Comparison of ENCODE assay signal across 8 cellular contexts in genomic region chr14:31026395-31027096, GRCh38. TPM values are rescaled to one million over a fixed set of nuclear protein-coding genes. Genes with fewer than 3 reads are reported as not detected.
DNase-seq lines count a peak whose midpoint lies in the region; ATAC-seq and TF ChIP-seq lines count a peak whose summit lies in the region.

No MANE protein-coding gene starts in this region.

- H2BK120ac ChIP-seq in IMR-90 (ENCODE audit: low read depth, low read length) = peak overlapping the region; percentile 78

- H3K9me3 ChIP-seq in IMR-90 (ENCODE audit: control insufficient read depth, insufficient read depth, low read length) (no peaks in the 10 kb centered on the region), OCI-LY7 (ENCODE audit: low read length) (no peaks in the 10 kb centered on the region)

- peak overlapping the region; percentile 47; the same call in 1 of the 2 replicates for H3K23ac ChIP-seq in IMR-90 (ENCODE audit: low read depth, low read length)

- H3K4ac ChIP-seq in IMR-90 (ENCODE audit: low read depth, low read length) = peak overlapping the region; percentile 99

- H3K79me2 ChIP-seq in OCI-LY7 (ENCODE audit: insufficient read depth, low read depth, low read length) = peaks cover 54% of the 10 kb centered on the region

- in situ Hi-C loops in IMR-90 (cut with MboI; ENCODE audit: low sequenced_read_pairs) = no loop called here

- H2AK5ac ChIP-seq in IMR-90 (ENCODE audit: low read depth, low read length) = no peak overlapping the region

- H3K27me3 ChIP-seq in IMR-90 (ENCODE audit: control insufficient read depth, insufficient read depth, low read length) = no peaks in the 10 kb centered on the region

- no peaks in the 10 kb centered on the region for H3K9me1 ChIP-seq in IMR-90 (ENCODE audit: insufficient read depth, low read length)

- H4K91ac ChIP-seq in IMR-90 (ENCODE audit: insufficient read depth, low read depth, low read length) = peak overlapping the region; percentile 67

- POLR2A ChIA-PET in IMR-90 (lab: Charles Lee; ENCODE audit: unreplicated experiment) (interaction anchor here (0.5 to 0.9 kb wide), 7 partner anchors 12 to 271 kb away, joined by 3 to 10 read pairs (median 3); no protein-coding TSS in a partner anchor), OCI-LY7 (lab: Charles Lee) (interaction anchor here (0.6 to 2.0 kb wide), 16 partner anchors 12 to 394 kb away, joined by 3 to 11 read pairs (median 4); partner anchors contain the start of gene HEATR5A)

- peak overlapping the region; percentile 97 for H3K4me3 ChIP-seq in IMR-90 (ENCODE audit: insufficient read depth, low read depth, low read length)
- H3K4me3 ChIP-seq in OCI-LY7 (ENCODE audit: low read depth, low read length, poor library complexity, severe bottlenecking) = peak overlapping the region; percentile 98
- H3K4me3 ChIP-seq in epithelial cell of proximal tubule (ENCODE audit: low read depth, low read length) = peak overlapping the region; percentile 79

- H3K9ac ChIP-seq in IMR-90 (ENCODE audit: low read depth, low read length) = peak overlapping the region; percentile 99

- DNase-seq in DMS114 treated with DMSO at 0.1 percent for 48 hours (lab: John Stamatoyannopoulos, UW; ENCODE audit: unreplicated experiment) (peak; percentile 88), IMR-90 (peak; percentile 97), OCI-LY7 (ENCODE audit: low spot score) (peak; percentile 95), activated T-cell treated with anti-CD3 and anti-CD28 coated beads for 48 hours (ENCODE audit: low read depth) (peak; percentile 88), epithelial cell of proximal tubule (ENCODE audit: low read depth) (peak; percentile 98), mucosa of gallbladder (ENCODE audit: low spot score) (peak; percentile 97)
- DNase-seq in stimulated activated CD8-positive, alpha-beta memory T cell treated with anti-CD3 and anti-CD28 coated beads, Interleukin-4, amount 100 ng/mL, for 24 hours (ENCODE audit: low read depth) = peak; percentile 88

- peak overlapping the region; percentile 19 for H4K5ac ChIP-seq in IMR-90 (ENCODE audit: low read depth, low read length)

- ATAC-seq in GM21529 (IDR thresholded peaks at IDR 0.05; ENCODE audit: unreplicated experiment) (peak; percentile 88), IMR-90 (ENCODE audit: low read depth) (peak; percentile 96)

- H3K14ac ChIP-seq in IMR-90 (replicated peaks; ENCODE audit: low read depth, low read length) = peak overlapping the region; percentile 88

- WGBS in IMR-90 (ENCODE audit: extremely low coverage in 2 of 2, insufficient read length in 1 of 2), 2 experiments = 0% methylated on average over 27 of the region's 48 CpGs; no CpG with 5 or more reads in 1 of the 2 experiments

- TF ChIP-seq RAD21 in IMR-90 (IDR thresholded peaks at IDR 0.05; ENCODE audit: low read length) = peak; percentile 10; the same call in 1 of the 2 replicates

- TF ChIP-seq POLR2A in IMR-90 (IDR thresholded peaks at IDR 0.05; ENCODE audit: low read depth, low read length) = peak; percentile 67

- H3K36me3 ChIP-seq in IMR-90 (ENCODE audit: control insufficient read depth, insufficient read depth, low read length) (no peaks in the 10 kb centered on the region), OCI-LY7 (ENCODE audit: insufficient read depth, low read length) (peaks cover 16% of the 10 kb centered on the region)

- H3K4me1 ChIP-seq in IMR-90 (ENCODE audit: control insufficient read depth, insufficient read depth, low read length) = no peaks in the 10 kb centered on the region
- peaks cover 25% of the 10 kb centered on the region for H3K4me1 ChIP-seq in OCI-LY7 (ENCODE audit: insufficient read depth, low read length, poor library complexity, severe bottlenecking)

- peak overlapping the region; percentile 15; the same call in 1 of the 3 replicates for H2BK15ac ChIP-seq in IMR-90 (ENCODE audit: low read depth, low read length)

- no peak for TF ChIP-seq CTCF in IMR-90 (conservative IDR thresholded peaks at IDR 0.05; ENCODE audit: low read depth, low read length)
- no peak for TF ChIP-seq CTCF in OCI-LY7 (conservative IDR thresholded peaks at IDR 0.05; ENCODE audit: low read length)
- no peak for TF ChIP-seq CTCF in epithelial cell of proximal tubule (conservative IDR thresholded peaks at IDR 0.05; ENCODE audit: low read depth, low read length)

- peak overlapping the region; percentile 48 for H3K4me2 ChIP-seq in IMR-90 (ENCODE audit: low read depth, low read length)
- H3K4me2 ChIP-seq in OCI-LY7 (ENCODE audit: low read length) = peak overlapping the region; percentile 100

- BruUV-seq in IMR-90 (replicated peaks; lab: Mats Ljungman, UMichigan) = no TSS peak
- BruUV-seq in OCI-LY7 (replicated peaks; lab: Mats Ljungman, UMichigan) = no TSS peak

- dilution Hi-C loops in IMR-90 (cut with HindIII; ENCODE audit: low sequenced_read_pairs, unreplicated experiment) = no loop called here

- peaks cover 11 to 39% of the 10 kb centered on the region in 2 experiments; a peak in 3 of 4 replicates for H3K79me1 ChIP-seq in IMR-90 (ENCODE audit: low read depth in 1 of 2, low read length in 2 of 2)

- peaks cover 27% of the 10 kb centered on the region; the same call in 1 of the 2 replicates for H4K20me1 ChIP-seq in IMR-90 (ENCODE audit: insufficient read depth, low read length)
- peaks cover 27% of the 10 kb centered on the region for H4K20me1 ChIP-seq in OCI-LY7 (ENCODE audit: insufficient read depth, low read length)

- peak overlapping the region; percentile 12; the same call in 1 of the 2 replicates for H2BK20ac ChIP-seq in IMR-90 (ENCODE audit: low read depth, low read length)

- H3K9me2 ChIP-seq in OCI-LY7 (ENCODE audit: insufficient read depth, low read length) = no peaks in the 10 kb centered on the region

- peak overlapping the region; percentile 17 for H3K18ac ChIP-seq in IMR-90 (ENCODE audit: low read depth, low read length)

- H4K8ac ChIP-seq in IMR-90 (ENCODE audit: low read depth in 2 of 2, low read length in 2 of 2) = peak overlapping the region; percentile 13 to 90

- intact Hi-C loops in IMR-90 (cut with micrococcal nuclease) = loop anchor here (2.0 kb wide), 2 partner anchors 32 to 64 kb away; no protein-coding TSS in a partner anchor
- intact Hi-C loops in OCI-LY7 (cut with micrococcal nuclease; ENCODE audit: unreplicated experiment) = loop anchor here (2.0 to 5.0 kb wide), 3 partner anchors 46 to 181 kb away; partner anchors contain the start of gene HECTD1

- CTCF ChIA-PET in IMR-90 (lab: Yijun Ruan, JAX) (interaction anchor here (0.5 to 0.6 kb wide), 2 partner anchors 80 to 300 kb away, joined by 3 to 4 read pairs; no protein-coding TSS in a partner anchor), OCI-LY7 (lab: Charles Lee; ENCODE audit: unreplicated experiment) (interaction anchor here (1.3 kb wide), 1 partner anchor 182 kb away, joined by 3 read pairs; no protein-coding TSS in a partner anchor)

- peak overlapping the region; percentile 80 for H2AK9ac ChIP-seq in IMR-90 (replicated peaks; ENCODE audit: low read depth, low read length, poor library complexity)

- H2AFZ ChIP-seq in IMR-90 (replicated peaks; ENCODE audit: low read length, poor library complexity) = peak overlapping the region; percentile 93
- H2AFZ ChIP-seq in OCI-LY7 (ENCODE audit: low read length) = peak overlapping the region; percentile 84; the same call in 1 of the 2 replicates

- H3K56ac ChIP-seq in IMR-90 (ENCODE audit: extremely low read depth, insufficient read depth, low read length) = peak overlapping the region; percentile 76

- H2BK5ac ChIP-seq in IMR-90 (ENCODE audit: low read depth, low read length, poor library complexity, severe bottlenecking) = peak overlapping the region; percentile 96

- peak overlapping the region; percentile 99 for H3K27ac ChIP-seq in IMR-90 (ENCODE audit: insufficient read depth, low read length)
- H3K27ac ChIP-seq in OCI-LY7 (ENCODE audit: low read depth, low read length, poor library complexity, severe bottlenecking) = peak overlapping the region; percentile 76

TF ChIP-seq in IMR-90, 13 proteins besides CTCF, POLR2A, EP300 and RAD21:
- TF ChIP-seq NFE2L2 (IDR thresholded peaks at IDR 0.05; ENCODE audit: low read depth, low read length) (peak; percentile 13; the same call in 1 of the 2 replicates), MAFK (IDR thresholded peaks at IDR 0.05; ENCODE audit: low read depth, low read length) (no peak), MAZ (IDR thresholded peaks at IDR 0.05; ENCODE audit: borderline replicate concordance, low read depth, low read length) (peak; percentile 90), MXI1 (IDR thresholded peaks at IDR 0.05; ENCODE audit: borderline replicate concordance, low read depth, low read length) (peak; percentile 63; the same call in 1 of the 2 replicates), CEBPB (IDR thresholded peaks at IDR 0.05; ENCODE audit: low read depth, low read length) (no peak)

RNA-seq across cellular contexts. Expression of gene STRN3, which starts 0.4 kb away (rescaled TPM):
- 66.9 and 78.7 TPM in 2 replicates for total RNA-seq in IMR-90 (2012; rRNA removed)
- 8.3 and 10.8 TPM in 2 replicates for polyA plus RNA-seq in IMR-90 (2012; rRNA removed)
- polyA plus RNA-seq in IMR-90 (2012; cell fraction: cytosol; rRNA removed) = 1.9 and 2.4 TPM in 2 replicates
- polyA plus RNA-seq in IMR-90 (2012; cell fraction: nucleus; rRNA removed; ENCODE audit: low replicate concordance) = 3.3 and 21.0 TPM in 2 replicates
- total RNA-seq in OCI-LY7 (2014; rRNA removed; shearing (Covaris generic)) = 24.2 and 25.2 TPM in 2 replicates
- total RNA-seq in OCI-LY7 (2022) = 37.0 and 39.1 TPM in 2 replicates
- 26.0 and 33.2 TPM in 2 replicates for total RNA-seq in epithelial cell of proximal tubule
- 33.9 TPM for total RNA-seq in mucosa of gallbladder

RNA-seq across cellular contexts. Expression of gene AP4S1, which starts 1.1 kb away (rescaled TPM):
- total RNA-seq in IMR-90 (2012; rRNA removed) (4.5 and 5.8 TPM in 2 replicates), OCI-LY7 (2022) (7.6 and 7.9 TPM in 2 replicates), epithelial cell of proximal tubule (5.1 and 7.7 TPM in 2 replicates), mucosa of gallbladder (7.5 TPM)
- 2.5 and 2.7 TPM in 2 replicates for polyA plus RNA-seq in IMR-90 (2012; rRNA removed)
- polyA plus RNA-seq in IMR-90 (2012; cell fraction: cytosol; rRNA removed) = 0.98 and 1.5 TPM in 2 replicates
- 1.9 and 4.1 TPM in 2 replicates for polyA plus RNA-seq in IMR-90 (2012; cell fraction: nucleus; rRNA removed; ENCODE audit: low replicate concordance)
- 8.3 and 10.4 TPM in 2 replicates for total RNA-seq in OCI-LY7 (2014; rRNA removed; shearing (Covaris generic))

Comparison
In these comparisons a context has a peak if more than half of its experiments do, and no peak if none do; other contexts are left out.
1. Peak in every context shown above with its lines: DNase-seq, ATAC-seq, H3K4me3 ChIP-seq and H3K27ac ChIP-seq.